In the genomic region with DNA sequence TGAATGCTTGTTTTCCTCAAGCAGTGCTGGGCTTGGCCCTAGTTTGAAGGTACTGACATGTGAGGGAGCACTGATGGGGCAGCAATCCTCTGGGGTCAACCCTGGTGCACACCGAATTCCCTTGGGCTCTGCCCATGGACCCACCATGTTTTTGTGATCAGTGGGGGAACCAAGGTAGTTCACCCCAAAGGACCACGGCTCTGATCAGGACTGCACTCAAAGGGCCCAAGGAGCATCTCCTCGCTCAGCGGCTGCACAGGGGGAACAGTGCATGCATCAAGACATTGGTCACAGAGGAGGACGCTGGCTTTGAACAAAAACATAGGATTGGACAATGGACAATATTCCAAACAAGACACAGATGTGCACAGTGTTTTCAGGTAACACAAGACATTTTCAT, we compare ENCODE assay signal across 1 cellular context.
TF ChIP-seq lines count a peak whose summit lies in the region.

No MANE protein-coding gene starts in this region.

TF ChIP-seq in H1, 55 proteins besides CTCF, POLR2A, EP300 and RAD21:
- TF ChIP-seq, protein P1, sequence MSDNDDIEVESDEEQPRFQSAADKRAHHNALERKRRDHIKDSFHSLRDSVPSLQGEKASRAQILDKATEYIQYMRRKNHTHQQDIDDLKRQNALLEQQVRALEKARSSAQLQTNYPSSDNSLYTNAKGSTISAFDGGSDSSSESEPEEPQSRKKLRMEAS (IDR thresholded peaks at IDR 0.05): no peak
- TF ChIP-seq, protein P2, sequence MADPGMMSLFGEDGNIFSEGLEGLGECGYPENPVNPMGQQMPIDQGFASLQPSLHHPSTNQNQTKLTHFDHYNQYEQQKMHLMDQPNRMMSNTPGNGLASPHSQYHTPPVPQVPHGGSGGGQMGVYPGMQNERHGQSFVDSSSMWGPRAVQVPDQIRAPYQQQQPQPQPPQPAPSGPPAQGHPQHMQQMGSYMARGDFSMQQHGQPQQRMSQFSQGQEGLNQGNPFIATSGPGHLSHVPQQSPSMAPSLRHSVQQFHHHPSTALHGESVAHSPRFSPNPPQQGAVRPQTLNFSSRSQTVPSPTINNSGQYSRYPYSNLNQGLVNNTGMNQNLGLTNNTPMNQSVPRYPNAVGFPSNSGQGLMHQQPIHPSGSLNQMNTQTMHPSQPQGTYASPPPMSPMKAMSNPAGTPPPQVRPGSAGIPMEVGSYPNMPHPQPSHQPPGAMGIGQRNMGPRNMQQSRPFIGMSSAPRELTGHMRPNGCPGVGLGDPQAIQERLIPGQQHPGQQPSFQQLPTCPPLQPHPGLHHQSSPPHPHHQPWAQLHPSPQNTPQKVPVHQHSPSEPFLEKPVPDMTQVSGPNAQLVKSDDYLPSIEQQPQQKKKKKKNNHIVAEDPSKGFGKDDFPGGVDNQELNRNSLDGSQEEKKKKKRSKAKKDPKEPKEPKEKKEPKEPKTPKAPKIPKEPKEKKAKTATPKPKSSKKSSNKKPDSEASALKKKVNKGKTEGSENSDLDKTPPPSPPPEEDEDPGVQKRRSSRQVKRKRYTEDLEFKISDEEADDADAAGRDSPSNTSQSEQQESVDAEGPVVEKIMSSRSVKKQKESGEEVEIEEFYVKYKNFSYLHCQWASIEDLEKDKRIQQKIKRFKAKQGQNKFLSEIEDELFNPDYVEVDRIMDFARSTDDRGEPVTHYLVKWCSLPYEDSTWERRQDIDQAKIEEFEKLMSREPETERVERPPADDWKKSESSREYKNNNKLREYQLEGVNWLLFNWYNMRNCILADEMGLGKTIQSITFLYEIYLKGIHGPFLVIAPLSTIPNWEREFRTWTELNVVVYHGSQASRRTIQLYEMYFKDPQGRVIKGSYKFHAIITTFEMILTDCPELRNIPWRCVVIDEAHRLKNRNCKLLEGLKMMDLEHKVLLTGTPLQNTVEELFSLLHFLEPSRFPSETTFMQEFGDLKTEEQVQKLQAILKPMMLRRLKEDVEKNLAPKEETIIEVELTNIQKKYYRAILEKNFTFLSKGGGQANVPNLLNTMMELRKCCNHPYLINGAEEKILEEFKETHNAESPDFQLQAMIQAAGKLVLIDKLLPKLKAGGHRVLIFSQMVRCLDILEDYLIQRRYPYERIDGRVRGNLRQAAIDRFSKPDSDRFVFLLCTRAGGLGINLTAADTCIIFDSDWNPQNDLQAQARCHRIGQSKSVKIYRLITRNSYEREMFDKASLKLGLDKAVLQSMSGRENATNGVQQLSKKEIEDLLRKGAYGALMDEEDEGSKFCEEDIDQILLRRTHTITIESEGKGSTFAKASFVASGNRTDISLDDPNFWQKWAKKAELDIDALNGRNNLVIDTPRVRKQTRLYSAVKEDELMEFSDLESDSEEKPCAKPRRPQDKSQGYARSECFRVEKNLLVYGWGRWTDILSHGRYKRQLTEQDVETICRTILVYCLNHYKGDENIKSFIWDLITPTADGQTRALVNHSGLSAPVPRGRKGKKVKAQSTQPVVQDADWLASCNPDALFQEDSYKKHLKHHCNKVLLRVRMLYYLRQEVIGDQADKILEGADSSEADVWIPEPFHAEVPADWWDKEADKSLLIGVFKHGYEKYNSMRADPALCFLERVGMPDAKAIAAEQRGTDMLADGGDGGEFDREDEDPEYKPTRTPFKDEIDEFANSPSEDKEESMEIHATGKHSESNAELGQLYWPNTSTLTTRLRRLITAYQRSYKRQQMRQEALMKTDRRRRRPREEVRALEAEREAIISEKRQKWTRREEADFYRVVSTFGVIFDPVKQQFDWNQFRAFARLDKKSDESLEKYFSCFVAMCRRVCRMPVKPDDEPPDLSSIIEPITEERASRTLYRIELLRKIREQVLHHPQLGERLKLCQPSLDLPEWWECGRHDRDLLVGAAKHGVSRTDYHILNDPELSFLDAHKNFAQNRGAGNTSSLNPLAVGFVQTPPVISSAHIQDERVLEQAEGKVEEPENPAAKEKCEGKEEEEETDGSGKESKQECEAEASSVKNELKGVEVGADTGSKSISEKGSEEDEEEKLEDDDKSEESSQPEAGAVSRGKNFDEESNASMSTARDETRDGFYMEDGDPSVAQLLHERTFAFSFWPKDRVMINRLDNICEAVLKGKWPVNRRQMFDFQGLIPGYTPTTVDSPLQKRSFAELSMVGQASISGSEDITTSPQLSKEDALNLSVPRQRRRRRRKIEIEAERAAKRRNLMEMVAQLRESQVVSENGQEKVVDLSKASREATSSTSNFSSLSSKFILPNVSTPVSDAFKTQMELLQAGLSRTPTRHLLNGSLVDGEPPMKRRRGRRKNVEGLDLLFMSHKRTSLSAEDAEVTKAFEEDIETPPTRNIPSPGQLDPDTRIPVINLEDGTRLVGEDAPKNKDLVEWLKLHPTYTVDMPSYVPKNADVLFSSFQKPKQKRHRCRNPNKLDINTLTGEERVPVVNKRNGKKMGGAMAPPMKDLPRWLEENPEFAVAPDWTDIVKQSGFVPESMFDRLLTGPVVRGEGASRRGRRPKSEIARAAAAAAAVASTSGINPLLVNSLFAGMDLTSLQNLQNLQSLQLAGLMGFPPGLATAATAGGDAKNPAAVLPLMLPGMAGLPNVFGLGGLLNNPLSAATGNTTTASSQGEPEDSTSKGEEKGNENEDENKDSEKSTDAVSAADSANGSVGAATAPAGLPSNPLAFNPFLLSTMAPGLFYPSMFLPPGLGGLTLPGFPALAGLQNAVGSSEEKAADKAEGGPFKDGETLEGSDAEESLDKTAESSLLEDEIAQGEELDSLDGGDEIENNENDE (IDR thresholded peaks at IDR 0.05; ENCODE audit: insufficient replicate concordance, low read length): no peak
- TF ChIP-seq TEAD4 (IDR thresholded peaks at IDR 0.05; ENCODE audit: low read depth, low read length) (no peak), EZH2 (IDR thresholded peaks at IDR 0.05; ENCODE audit: low read depth, low read length, severe bottlenecking) (no peak), BCL11A (IDR thresholded peaks at IDR 0.05; ENCODE audit: low read depth in 2 of 2, low read length in 2 of 2) (no peak), GTF2F1 (IDR thresholded peaks at IDR 0.05; ENCODE audit: borderline replicate concordance, low read depth, low read length) (no peak), RXRA (IDR thresholded peaks at IDR 0.05; ENCODE audit: insufficient read depth, low read depth, low read length) (no peak), SIRT6 (IDR thresholded peaks at IDR 0.05; ENCODE audit: low read length) (no peak), SP2 (IDR thresholded peaks at IDR 0.05; ENCODE audit: low read length) (no peak), CBX8 (IDR thresholded peaks at IDR 0.05; ENCODE audit: borderline replicate concordance, low read depth, low read length) (no peak), ASH2L (IDR thresholded peaks at IDR 0.05; ENCODE audit: low read length) (no peak), CHD1 (IDR thresholded peaks at IDR 0.05; ENCODE audit: low read depth, low read length) (no peak)
- TF ChIP-seq, protein P3, sequence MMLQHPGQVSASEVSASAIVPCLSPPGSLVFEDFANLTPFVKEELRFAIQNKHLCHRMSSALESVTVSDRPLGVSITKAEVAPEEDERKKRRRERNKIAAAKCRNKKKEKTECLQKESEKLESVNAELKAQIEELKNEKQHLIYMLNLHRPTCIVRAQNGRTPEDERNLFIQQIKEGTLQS (IDR thresholded peaks at IDR 0.05; ENCODE audit: insufficient read depth, low read depth, low read length): no peak
